11 cellular contexts compared by ENCODE assay signal in the genomic region with DNA sequence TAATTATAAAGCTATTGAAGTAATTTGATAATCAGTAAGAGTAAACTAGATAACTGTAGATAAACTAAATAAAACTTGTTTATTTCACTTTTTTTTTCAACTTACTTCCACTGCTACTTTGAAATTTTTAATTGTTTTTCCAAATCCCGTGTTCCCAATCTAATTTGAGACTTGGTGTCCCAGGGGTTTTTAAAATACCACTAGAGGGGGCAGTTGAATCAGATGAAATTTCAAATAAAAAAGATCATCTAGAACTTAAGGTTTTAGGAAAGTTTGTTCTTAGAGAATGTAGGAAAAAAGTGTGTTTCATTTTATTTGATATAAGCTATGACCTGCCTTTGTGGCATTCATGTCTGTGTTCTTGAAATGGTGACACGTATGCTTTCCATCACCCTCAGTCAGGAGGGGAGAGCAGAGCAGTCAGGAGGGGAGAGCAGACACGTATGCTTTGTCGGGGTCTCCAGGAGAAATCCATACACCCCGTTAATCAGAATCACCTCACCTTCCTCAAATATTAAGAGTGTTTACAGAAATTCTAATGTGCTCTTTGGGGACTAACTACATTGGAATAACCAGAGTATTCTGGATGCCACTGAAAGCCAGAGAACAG. TPM values are rescaled to one million over a fixed set of nuclear protein-coding genes. Genes with fewer than 3 reads are reported as not detected.
A peak's percentile ranks its signal among the peaks of the same experiment; 100 is the strongest.
DNase-seq lines count a peak whose midpoint lies in the region; ATAC-seq and TF ChIP-seq lines count a peak whose summit lies in the region.
"Had no signal": no experiment of that assay in that cellular context is flagged by ENCODE, and none has a peak within 500 bp of the region (broad histone marks: within the 10 kb centered on the region; RNA-seq: fewer than 3 reads in every experiment).

No MANE protein-coding gene starts in this region.

- in situ Hi-C loops in brain microvascular endothelial cell (cut with HindIII; ENCODE audit: low pct_ligation_motif_present, low sequenced_read_pairs): no loop called here

- no peak overlapping the region for H3K14ac ChIP-seq in mesenchymal stem cell (ENCODE audit: low read length in 2 of 2)

- no peak overlapping the region for H3K4me2 ChIP-seq in mesenchymal stem cell (ENCODE audit: low read length, poor library complexity, severe bottlenecking)

- no peak for TF ChIP-seq POLR2A in Peyer's patch (IDR thresholded peaks at IDR 0.05)

- H3K9ac ChIP-seq in mesenchymal stem cell (ENCODE audit: low read length): no peak overlapping the region

- H3K27ac ChIP-seq in brain microvascular endothelial cell (no peak overlapping the region), mesenchymal stem cell (ENCODE audit: low read length, poor library complexity, severe bottlenecking) (no peak overlapping the region), Peyer's patch (no peak overlapping the region)

- H3K9me3 ChIP-seq in mesenchymal stem cell (ENCODE audit: control insufficient read depth, low read length) (no peaks in the 10 kb centered on the region), Peyer's patch (no peaks in the 10 kb centered on the region)

- H3K23ac ChIP-seq in mesenchymal stem cell (ENCODE audit: low read length in 2 of 2): no peak overlapping the region

- no peak overlapping the region for H3K4ac ChIP-seq in mesenchymal stem cell (ENCODE audit: low read depth in 1 of 2, low read length in 2 of 2)

- no peaks in the 10 kb centered on the region for H3K4me1 ChIP-seq in mesenchymal stem cell (ENCODE audit: control insufficient read depth, insufficient read depth, low read depth, low read length)
- no peaks in the 10 kb centered on the region for H3K4me1 ChIP-seq in Peyer's patch

- no peak overlapping the region for H2AK5ac ChIP-seq in mesenchymal stem cell (ENCODE audit: low read length, severe bottlenecking)

- H2BK15ac ChIP-seq in mesenchymal stem cell (ENCODE audit: low read depth, poor library complexity, severe bottlenecking): no peak overlapping the region

- H4K91ac ChIP-seq in mesenchymal stem cell (ENCODE audit: low read length): no peak overlapping the region

- H2BK12ac ChIP-seq in mesenchymal stem cell (ENCODE audit: low read length in 2 of 2): no peak overlapping the region

- H3K36me3 ChIP-seq in brain microvascular endothelial cell (replicated peaks) (no peaks in the 10 kb centered on the region), mesenchymal stem cell (ENCODE audit: control insufficient read depth in 1 of 2, insufficient read depth in 2 of 2, low read depth in 1 of 2, low read length in 2 of 2) (no peaks in the 10 kb centered on the region), Peyer's patch (no peaks in the 10 kb centered on the region)

- no peak overlapping the region for H2BK120ac ChIP-seq in mesenchymal stem cell (ENCODE audit: low read depth, low read length)

- H2AFZ ChIP-seq in mesenchymal stem cell (ENCODE audit: low read depth, low read length): no peak overlapping the region

- H4K8ac ChIP-seq in mesenchymal stem cell (ENCODE audit: low read length): no peak overlapping the region

- H3K27me3 ChIP-seq in brain microvascular endothelial cell (replicated peaks) (no peaks in the 10 kb centered on the region), mesenchymal stem cell (ENCODE audit: control insufficient read depth in 1 of 2, insufficient read depth in 1 of 2, low read length in 2 of 2) (peaks cover 9 to 42% of the 10 kb centered on the region in 2 experiments), Peyer's patch (no peaks in the 10 kb centered on the region)

- no peak overlapping the region for H3K4me3 ChIP-seq in brain microvascular endothelial cell (ENCODE audit: low read depth, low read length)
- H3K4me3 ChIP-seq in mesenchymal stem cell (ENCODE audit: insufficient read depth in 1 of 2, low read depth in 1 of 2, low read length in 2 of 2): no peak overlapping the region
- H3K4me3 ChIP-seq in Peyer's patch: no peak overlapping the region

- no peak for ATAC-seq in GM18867 (IDR thresholded peaks at IDR 0.05; ENCODE audit: unreplicated experiment)

- no peaks in the 10 kb centered on the region for H3K79me1 ChIP-seq in mesenchymal stem cell (replicated peaks; ENCODE audit: low read length, poor library complexity, severe bottlenecking)

- peak; percentile 55 for DNase-seq in DMS53 (lab: John Stamatoyannopoulos, UW)
- peak; percentile 37 to 53 for DNase-seq in Kasumi-1 (lab: John Stamatoyannopoulos, UW)
- no peak for DNase-seq in brain microvascular endothelial cell
- peak; percentile 8 for DNase-seq in mesenchymal stem cell
- DNase-seq in NCI-H774 (lab: John Stamatoyannopoulos, UW): no peak
- no peak for DNase-seq in Peyer's patch
- no peak for DNase-seq in GM10266 (ENCODE audit: extremely low spot score)
- DNase-seq: activated CD4-positive, alpha-beta T cell treated with anti-CD3 and anti-CD28 coated beads, Interleukin-2, amount 10 ng/mL, durations not matched to agents 24 days and 14 days; NCI-H2029 treated with DMSO at 0.1 percent for 48 hours had no signal

- no peak overlapping the region for H2BK5ac ChIP-seq in mesenchymal stem cell (ENCODE audit: low read depth, low read length, poor library complexity, severe bottlenecking)

- no peak overlapping the region for H3K18ac ChIP-seq in mesenchymal stem cell (ENCODE audit: low read depth in 1 of 2, low read length in 2 of 2)

- TF ChIP-seq CTCF in brain microvascular endothelial cell (IDR thresholded peaks at IDR 0.05; ENCODE audit: low read depth, low read length, missing control alignments) (peak; percentile 46), Peyer's patch (IDR thresholded peaks at IDR 0.05) (peak in 1 of 6 experiments; percentile 17), GM10266 (IDR thresholded peaks at IDR 0.05; ENCODE audit: control insufficient read depth, insufficient read depth, low read depth, missing control alignments) (no peak)

- 0% methylated on average over 2 of the region's 5 CpGs for WGBS in mesenchymal stem cell

RNA-seq across cellular contexts. Expression of a gene that starts 49.9 kb away (rescaled TPM):
- polyA plus RNA-seq in mesenchymal stem cell (2013, experiment 1 of 2): 0.15 TPM
- 0.05 TPM for polyA plus RNA-seq in mesenchymal stem cell (2013, experiment 2 of 2)
- total RNA-seq in Peyer's patch: 1 to 10 TPM in 1 of 4 donors, not detected in 3; 1.2 TPM
- total RNA-seq: dermis microvascular lymphatic vessel endothelial cell had no signal

Comparison
In these comparisons a context has a peak if more than half of its experiments do, and no peak if none do; other contexts are left out.
1. DNase-seq: peak in DMS53 (single experiment), Kasumi-1 (2 of 2) and mesenchymal stem cell (single experiment); none in brain microvascular endothelial cell (single experiment), NCI-H774 (single experiment), Peyer's patch (0 of 3) and GM10266 (single experiment).